Comparison of ENCODE assay signal across 6 cellular contexts in genomic region chr18:77239285-77239684, GRCh38. TPM values are rescaled to one million over a fixed set of nuclear protein-coding genes. Genes with fewer than 3 reads are reported as not detected.
"Had no signal": no experiment of that assay in that cellular context is flagged by ENCODE, and none has a peak within 500 bp of the region (broad histone marks: within the 10 kb centered on the region; RNA-seq: fewer than 3 reads in every experiment).

No MANE protein-coding gene starts in this region.

RNA-seq across cellular contexts. Expression of gene GALR1, which starts 10.4 kb away (rescaled TPM):
- total RNA-seq: OCI-LY7, PC-9, Right ventricle myocardium inferior, RPMI7951, SJCRH30 had no signal
- polyA plus RNA-seq: IgD-negative memory B cell had no signal
